ENCODE assay signal across 8 cellular contexts in the genomic region with DNA sequence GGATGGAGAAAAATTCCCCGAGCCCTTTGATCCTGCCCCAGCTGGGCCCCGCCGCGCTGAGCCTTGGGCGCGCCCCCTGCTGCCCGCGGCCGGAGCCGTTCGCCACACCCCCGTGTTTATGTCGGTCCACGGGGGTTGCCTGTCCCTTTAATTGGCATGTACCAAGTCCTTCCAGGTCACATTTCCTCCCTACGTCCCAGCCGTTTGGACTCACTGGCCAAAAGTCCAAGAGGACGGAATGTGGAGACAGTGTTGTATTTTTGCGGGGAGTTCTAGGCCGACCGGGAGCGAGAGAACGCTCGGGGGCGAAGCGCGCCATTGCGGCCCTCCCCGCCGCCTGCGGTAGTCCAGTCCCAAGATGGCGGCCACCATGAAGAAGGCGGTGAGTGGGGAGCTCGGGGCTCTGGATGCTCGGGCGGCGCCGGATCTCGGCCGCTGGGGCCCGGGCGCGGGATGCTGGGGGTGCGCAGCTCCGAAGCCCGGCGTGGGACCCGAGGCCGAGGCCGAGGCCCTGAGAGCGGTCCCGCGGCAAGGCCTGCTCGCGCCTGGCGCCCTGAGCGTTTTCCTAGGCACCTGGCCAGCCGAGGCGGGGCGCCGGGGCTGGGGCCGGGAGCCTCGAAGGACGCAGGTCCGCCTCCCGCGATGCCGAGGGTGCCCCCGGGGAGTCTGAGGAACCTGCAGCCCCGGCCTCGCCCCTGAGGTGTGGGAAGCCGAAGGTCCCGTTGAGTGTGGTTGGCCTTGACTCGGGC. TPM values are rescaled to one million over a fixed set of nuclear protein-coding genes. Genes with fewer than 3 reads are reported as not detected.
DNase-seq lines count a peak whose midpoint lies in the region; ATAC-seq, FAIRE-seq and TF ChIP-seq lines count a peak whose summit lies in the region.

PFDN4 (plus strand) TSS at position 345 of the 749 bp plus-strand sequence; CDS start at position 359, 14 bp downstream.

- no peaks in the 10 kb centered on the region for H3K36me3 ChIP-seq in kidney (ENCODE audit: control insufficient read depth in 1 of 2, insufficient read depth in 2 of 2, low read length in 2 of 2)

- no peak for FAIRE-seq in kidney (lab: Jason Lieb, UNC)

- peak within 1 kb of the TSS; percentile 97 to 99 for H3K27ac ChIP-seq in kidney (ENCODE audit: low read depth in 2 of 2, low read length in 2 of 2)

- ATAC-seq in GM18909 (IDR thresholded peaks at IDR 0.05; ENCODE audit: poor library complexity, unreplicated experiment): peak; percentile 97
- peak; percentile 95 for ATAC-seq in HG03159 (IDR thresholded peaks at IDR 0.05; ENCODE audit: unreplicated experiment)

- H3K4me3 ChIP-seq in kidney (ENCODE audit: low read length in 2 of 2): peak within 1 kb of the TSS; percentile 85 to 90

- H3K4me1 ChIP-seq in kidney (ENCODE audit: control insufficient read depth in 1 of 2, insufficient read depth in 1 of 2, low read depth in 1 of 2, low read length in 2 of 2): peaks cover 3 to 9% of the 10 kb centered on the region in 2 donors

- intact Hi-C loops in kidney (cut with DNase I): no loop called here

- peak within 1 kb of the TSS; percentile 88 to 91 for H3K9ac ChIP-seq in kidney (ENCODE audit: low read length in 2 of 2)

- TF ChIP-seq CTCF in kidney (IDR thresholded peaks at IDR 0.05; ENCODE audit: borderline replicate concordance, extremely low read depth, insufficient read depth): peak; percentile 57

- no peaks in the 10 kb centered on the region for H3K9me3 ChIP-seq in kidney (ENCODE audit: control insufficient read depth in 1 of 2, low read length in 2 of 2)

- DNase-seq in AG20443 (ENCODE audit: low spot score) (peak; percentile 97), NCI-H2227 treated with DMSO at 0.1 percent for 48 hours (lab: John Stamatoyannopoulos, UW) (peak; percentile 93), kidney (peak; percentile 90)
- DNase-seq in activated CD4-positive, CD25-positive, alpha-beta regulatory T cell treated with anti-CD3 and anti-CD28 coated beads, Interleukin-2, amount 50 U/mL, for 16 hours (ENCODE audit: low read depth, low spot score): peak; percentile 52
- DNase-seq in central memory CD4-positive, alpha-beta T cell: peak; percentile 76
- peak; percentile 87 for DNase-seq in stimulated activated CD4-positive, alpha-beta T cell treated with anti-CD3 and anti-CD28 coated beads, Interleukin-15, amount 100 ng/mL, for 24 hours

RNA-seq across cellular contexts. Expression of gene PFDN4, which starts in this region (rescaled TPM):
- total RNA-seq in kidney: 19.7 TPM
- 49.5 TPM for polyA plus RNA-seq in kidney (ENCODE audit: insufficient read depth, low read depth, low replicate concordance)

Comparison
In these comparisons a context has a peak if more than half of its experiments do, and no peak if none do; other contexts are left out.
1. Peak in every context shown above with its lines: DNase-seq, ATAC-seq, H3K4me3 ChIP-seq and H3K27ac ChIP-seq.